In genomic region chr4:57193996-57194675, GRCh38 we compare ENCODE assay signal across 21 cellular contexts.
DNase-seq lines count a peak whose midpoint lies in the region; ATAC-seq and TF ChIP-seq lines count a peak whose summit lies in the region.
"Had no signal": no experiment of that assay in that cellular context is flagged by ENCODE, and none has a peak within 500 bp of the region (broad histone marks: within the 10 kb centered on the region; RNA-seq: fewer than 3 reads in every experiment).

No MANE protein-coding gene starts in this region.

- H3K36me3 ChIP-seq in left ventricle myocardium inferior (no peaks in the 10 kb centered on the region), uterus (no peaks in the 10 kb centered on the region)
- H3K36me3 ChIP-seq: MG63 had no signal

- TF ChIP-seq CTCF in left ventricle myocardium inferior (IDR thresholded peaks at IDR 0.05; ENCODE audit: borderline replicate concordance) (no peak), fibroblast of mammary gland (conservative IDR thresholded peaks at IDR 0.05; ENCODE audit: control insufficient read depth, insufficient read depth, low read depth, low read length) (peak; percentile 1), mesothelial cell of epicardium (IDR thresholded peaks at IDR 0.05; ENCODE audit: unreplicated experiment) (no peak), uterus (IDR thresholded peaks at IDR 0.05) (no peak), dorsolateral prefrontal cortex (IDR thresholded peaks at IDR 0.05 in 54 of 56, conservative IDR thresholded peaks at IDR 0.05 in 2 of 56; ENCODE audit: low read depth in 1 of 56, partially characterized antibody in 56 of 56) (no peak)

- peaks cover 9% of the 10 kb centered on the region for H3K9me3 Mint-ChIP-seq in mesothelial cell of epicardium
- no peaks in the 10 kb centered on the region for H3K9me3 Mint-ChIP-seq in activated CD4-positive, alpha-beta T cell treated with anti-CD3 and anti-CD28 coated beads for 36 hours (ENCODE audit: low read depth)
- H3K9me3 Mint-ChIP-seq: activated T-helper 1 cell treated with anti-CD3 and anti-CD28 coated beads, Interleukin-12 subunit alpha, Interleukin-12 subunit beta, Interleukin-2, Interleukin-4 antibody, amounts not matched to agents 30 ng/mL and 10 ng/mL and 1 ng/mL, durations not matched to agents 14 hours and 24 hours and 36 hours; stimulated activated naive CD8-positive, alpha-beta T cell treated with anti-CD3 and anti-CD28 coated beads, Interleukin-15, amount 100 ng/mL, for 72 hours had no signal

- H3K9me3 ChIP-seq in right cardiac atrium (ENCODE audit: control insufficient read depth, low read length) (no peaks in the 10 kb centered on the region), left ventricle myocardium inferior (replicated peaks) (no peaks in the 10 kb centered on the region), uterus (no peaks in the 10 kb centered on the region)
- H3K9me3 ChIP-seq: A549, MG63 had no signal

- 26% methylated on average over 23 of the region's 23 CpGs for WGBS in right cardiac atrium

- peak overlapping the region; percentile 83 for H3K27ac Mint-ChIP-seq in mesothelial cell of epicardium
- no peak overlapping the region for H3K27ac Mint-ChIP-seq in activated CD4-positive, alpha-beta T cell treated with anti-CD3 and anti-CD28 coated beads for 36 hours
- H3K27ac Mint-ChIP-seq: activated naive CD8-positive, alpha-beta T cell treated with anti-CD3 and anti-CD28 coated beads, Interleukin-2, amount 10 ng/mL, durations not matched to agents 7 days and 5 days; activated T-helper 1 cell treated with anti-CD3 and anti-CD28 coated beads, Interleukin-12 subunit alpha, Interleukin-12 subunit beta, Interleukin-2, Interleukin-4 antibody, amounts not matched to agents 30 ng/mL and 10 ng/mL and 1 ng/mL, durations not matched to agents 14 hours and 24 hours and 36 hours; CD8-positive, alpha-beta memory T cell; stimulated activated naive CD8-positive, alpha-beta T cell treated with anti-CD3 and anti-CD28 coated beads, Interleukin-15, amount 100 ng/mL, for 72 hours had no signal

- peak; percentile 41 to 57 for ATAC-seq in right cardiac atrium
- ATAC-seq in activated CD4-positive, alpha-beta T cell treated with anti-CD3 and anti-CD28 coated beads for 36 hours, result no peak
- ATAC-seq: A549; sciatic nerve; stimulated activated naive CD8-positive, alpha-beta T cell treated with anti-CD3 and anti-CD28 coated beads, Interleukin-15, amount 100 ng/mL, for 72 hours had no signal

- intact Hi-C loops in right cardiac atrium (cut with DNase I), result no loop called here
- intact Hi-C loops in left ventricle myocardium inferior (cut with micrococcal nuclease), result no loop called here
- intact Hi-C loops in uterus (cut with DNase I; ENCODE audit: low total_unique reads), result no loop called here
- intact Hi-C loops in activated CD4-positive, alpha-beta T cell treated with anti-CD3 and anti-CD28 coated beads for 36 hours (cut with DNase I, micrococcal nuclease), result no loop called here
- intact Hi-C loops in dorsolateral prefrontal cortex (cut with DNase I), result no loop called here

- H3K27ac ChIP-seq in right cardiac atrium (ENCODE audit: low read length), result no peak overlapping the region
- no peak overlapping the region for H3K27ac ChIP-seq in left ventricle myocardium inferior (replicated peaks)
- peak overlapping the region; percentile 57 to 62 for H3K27ac ChIP-seq in uterus
- H3K27ac ChIP-seq in dorsolateral prefrontal cortex, result no peak overlapping the region
- H3K27ac ChIP-seq: A549, RWPE1 had no signal

- H3K36me3 Mint-ChIP-seq in mesothelial cell of epicardium, result peaks cover 8% of the 10 kb centered on the region
- no peaks in the 10 kb centered on the region for H3K36me3 Mint-ChIP-seq in activated CD4-positive, alpha-beta T cell treated with anti-CD3 and anti-CD28 coated beads for 36 hours (ENCODE audit: low read depth)
- H3K36me3 Mint-ChIP-seq: activated naive CD8-positive, alpha-beta T cell treated with anti-CD3 and anti-CD28 coated beads, Interleukin-2, amount 10 ng/mL, durations not matched to agents 7 days and 5 days; CD8-positive, alpha-beta memory T cell had no signal

- no peaks in the 10 kb centered on the region for H3K27me3 Mint-ChIP-seq in mesothelial cell of epicardium (ENCODE audit: low read depth)
- H3K27me3 Mint-ChIP-seq in activated CD4-positive, alpha-beta T cell treated with anti-CD3 and anti-CD28 coated beads for 36 hours, result peaks cover 25% of the 10 kb centered on the region

- no peak for TF ChIP-seq POLR2A in uterus (IDR thresholded peaks at IDR 0.05)

- H3K4me3 ChIP-seq in right cardiac atrium (ENCODE audit: low read length), result no peak overlapping the region
- H3K4me3 ChIP-seq in left ventricle myocardium inferior, result no peak overlapping the region
- H3K4me3 ChIP-seq in fibroblast of mammary gland (ENCODE audit: control insufficient read depth, low read depth, low read length), result no peak overlapping the region
- H3K4me3 ChIP-seq in uterus, result peak overlapping the region in 1 of 2 donors; percentile 12
- H3K4me3 ChIP-seq in dorsolateral prefrontal cortex, result no peak overlapping the region
- H3K4me3 ChIP-seq: A549, lung, MG63 had no signal

- DNase-seq in right cardiac atrium (peak; percentile 17 to 47 (median 43)), left ventricle myocardium inferior (no peak), fibroblast of mammary gland (ENCODE audit: low read depth) (no peak), mesothelial cell of epicardium (ENCODE audit: low spot score in 2 of 2, unreplicated experiment in 2 of 2) (peak in 1 of 2 experiments; percentile 51), uterus (no peak), inferior parietal cortex (ENCODE audit: extremely low spot score) (no peak), dorsolateral prefrontal cortex (no peak)
- no peak for DNase-seq in activated CD4-positive, alpha-beta T cell treated with anti-CD3 and anti-CD28 coated beads for 36 hours
- DNase-seq: activated CD8-positive, alpha-beta memory T cell treated with anti-CD3 and anti-CD28 coated beads for 24 hours; activated naive CD8-positive, alpha-beta T cell treated with anti-CD3 and anti-CD28 coated beads, Interleukin-2, amount 10 ng/mL, durations not matched to agents 7 days and 5 days; CD8-positive, alpha-beta memory T cell; central memory CD4-positive, alpha-beta T cell; MG63; NCI-H187; NK-92 treated with Interleukin-12 subunit alpha and Interleukin-12 subunit beta, amount 100 ng/mL, for 24 hours; stimulated activated naive CD8-positive, alpha-beta T cell treated with anti-CD3 and anti-CD28 coated beads, Interleukin-15, amount 100 ng/mL, for 72 hours had no signal

- peak overlapping the region; percentile 34 for H3K4me3 Mint-ChIP-seq in mesothelial cell of epicardium
- H3K4me3 Mint-ChIP-seq in activated CD4-positive, alpha-beta T cell treated with anti-CD3 and anti-CD28 coated beads for 36 hours, result no peak overlapping the region
- H3K4me3 Mint-ChIP-seq: activated naive CD8-positive, alpha-beta T cell treated with anti-CD3 and anti-CD28 coated beads, Interleukin-2, amount 10 ng/mL, durations not matched to agents 7 days and 5 days; activated T-helper 1 cell treated with anti-CD3 and anti-CD28 coated beads, Interleukin-12 subunit alpha, Interleukin-12 subunit beta, Interleukin-2, Interleukin-4 antibody, amounts not matched to agents 30 ng/mL and 10 ng/mL and 1 ng/mL, durations not matched to agents 14 hours and 24 hours and 36 hours; CD8-positive, alpha-beta memory T cell had no signal

- no peaks in the 10 kb centered on the region for H3K27me3 ChIP-seq in right cardiac atrium (ENCODE audit: control insufficient read depth, insufficient read depth)
- H3K27me3 ChIP-seq in left ventricle myocardium inferior (ENCODE audit: low read depth), result peaks cover 39% of the 10 kb centered on the region
- H3K27me3 ChIP-seq in uterus, result no peaks in the 10 kb centered on the region
- H3K27me3 ChIP-seq in dorsolateral prefrontal cortex, result no peaks in the 10 kb centered on the region
- H3K27me3 ChIP-seq: MG63 had no signal

- H3K4me1 Mint-ChIP-seq in mesothelial cell of epicardium, result peaks cover 39% of the 10 kb centered on the region
- H3K4me1 Mint-ChIP-seq in activated CD4-positive, alpha-beta T cell treated with anti-CD3 and anti-CD28 coated beads for 36 hours, result peaks cover 3% of the 10 kb centered on the region
- H3K4me1 Mint-ChIP-seq: activated naive CD8-positive, alpha-beta T cell treated with anti-CD3 and anti-CD28 coated beads, Interleukin-2, amount 10 ng/mL, durations not matched to agents 7 days and 5 days; CD8-positive, alpha-beta memory T cell; stimulated activated naive CD8-positive, alpha-beta T cell treated with anti-CD3 and anti-CD28 coated beads, Interleukin-15, amount 100 ng/mL, for 72 hours had no signal

- POLR2A ChIA-PET in activated CD4-positive, alpha-beta T cell treated with anti-CD3 and anti-CD28 coated beads for 36 hours (lab: Charles Lee), result interaction anchor here (0.6 kb wide), 1 partner anchor 18 kb away, joined by 3 read pairs; no protein-coding TSS in a partner anchor

- no peaks in the 10 kb centered on the region for H3K4me1 ChIP-seq in right cardiac atrium (ENCODE audit: control insufficient read depth, insufficient read depth, low read length)
- no peaks in the 10 kb centered on the region for H3K4me1 ChIP-seq in left ventricle myocardium inferior
- H3K4me1 ChIP-seq in uterus, result peaks cover 0 to 5% of the 10 kb centered on the region in 2 donors
- H3K4me1 ChIP-seq: A549 had no signal

- CTCF ChIA-PET in activated CD4-positive, alpha-beta T cell treated with anti-CD3 and anti-CD28 coated beads for 36 hours (lab: Charles Lee), result interaction anchor here (0.6 to 1.5 kb wide), 3 partner anchors 27 to 1809 kb away, joined by 3 to 9 read pairs (median 3); no protein-coding TSS in a partner anchor

Comparison
In these comparisons a context has a peak if more than half of its experiments do, and no peak if none do; other contexts are left out.
1. DNase-seq: peak in right cardiac atrium (3 of 3); none in left ventricle myocardium inferior (single experiment), fibroblast of mammary gland (single experiment), uterus (0 of 2), activated CD4-positive, alpha-beta T cell treated with anti-CD3 and anti-CD28 coated beads for 36 hours (single experiment), inferior parietal cortex (single experiment) and dorsolateral prefrontal cortex (0 of 10).
2. H3K27ac ChIP-seq: peak in uterus (2 of 2); none in right cardiac atrium (single experiment), left ventricle myocardium inferior (single experiment) and dorsolateral prefrontal cortex (0 of 59).